1 cellular context compared by ENCODE assay signal in the genomic region with DNA sequence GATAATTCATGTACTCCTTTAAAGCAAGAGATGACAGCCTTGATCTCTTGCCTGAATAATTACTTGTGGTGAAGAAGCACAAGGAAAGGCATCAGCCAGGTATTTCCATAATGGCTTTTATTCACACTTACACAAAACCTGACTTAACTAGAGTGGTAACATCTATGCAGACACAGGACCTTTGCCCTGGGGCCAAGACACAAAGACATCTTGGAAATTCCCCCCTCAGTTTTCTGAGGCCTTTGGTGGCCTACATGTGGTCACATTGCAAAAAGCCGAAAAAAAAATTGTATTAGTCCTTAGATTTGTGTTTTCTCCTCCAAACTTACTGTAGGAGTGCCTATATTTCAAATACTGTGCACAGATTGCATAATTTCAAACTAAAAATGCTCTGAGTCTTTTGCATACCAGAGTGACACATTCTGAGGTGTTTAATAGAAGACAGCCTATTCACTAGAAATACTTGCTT.
TF ChIP-seq lines count a peak whose summit lies in the region.

No MANE protein-coding gene starts in this region.

TF ChIP-seq in SK-N-SH treated with all-trans-retinoic acid at 6 μM for 48 hours, 23 proteins besides CTCF, POLR2A, EP300 and RAD21 (continued from another document):
- TF ChIP-seq, protein P1, sequence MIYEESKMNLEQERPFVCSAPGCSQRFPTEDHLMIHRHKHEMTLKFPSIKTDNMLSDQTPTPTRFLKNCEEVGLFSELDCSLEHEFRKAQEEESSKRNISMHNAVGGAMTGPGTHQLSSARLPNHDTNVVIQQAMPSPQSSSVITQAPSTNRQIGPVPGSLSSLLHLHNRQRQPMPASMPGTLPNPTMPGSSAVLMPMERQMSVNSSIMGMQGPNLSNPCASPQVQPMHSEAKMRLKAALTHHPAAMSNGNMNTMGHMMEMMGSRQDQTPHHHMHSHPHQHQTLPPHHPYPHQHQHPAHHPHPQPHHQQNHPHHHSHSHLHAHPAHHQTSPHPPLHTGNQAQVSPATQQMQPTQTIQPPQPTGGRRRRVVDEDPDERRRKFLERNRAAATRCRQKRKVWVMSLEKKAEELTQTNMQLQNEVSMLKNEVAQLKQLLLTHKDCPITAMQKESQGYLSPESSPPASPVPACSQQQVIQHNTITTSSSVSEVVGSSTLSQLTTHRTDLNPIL (CRISPR knock-in tag; IDR thresholded peaks at IDR 0.05; ENCODE audit: low read depth): no peak
- TF ChIP-seq ZNF8 (CRISPR knock-in tag; IDR thresholded peaks at IDR 0.05): no peak
- no peak for TF ChIP-seq SNAI2 (CRISPR knock-in tag; IDR thresholded peaks at IDR 0.05)
- TF ChIP-seq ARNTL (CRISPR knock-in tag; IDR thresholded peaks at IDR 0.05; ENCODE audit: borderline replicate concordance, low read depth): no peak
- no peak for TF ChIP-seq RARB (CRISPR knock-in tag; IDR thresholded peaks at IDR 0.05)
- TF ChIP-seq, protein P2, sequence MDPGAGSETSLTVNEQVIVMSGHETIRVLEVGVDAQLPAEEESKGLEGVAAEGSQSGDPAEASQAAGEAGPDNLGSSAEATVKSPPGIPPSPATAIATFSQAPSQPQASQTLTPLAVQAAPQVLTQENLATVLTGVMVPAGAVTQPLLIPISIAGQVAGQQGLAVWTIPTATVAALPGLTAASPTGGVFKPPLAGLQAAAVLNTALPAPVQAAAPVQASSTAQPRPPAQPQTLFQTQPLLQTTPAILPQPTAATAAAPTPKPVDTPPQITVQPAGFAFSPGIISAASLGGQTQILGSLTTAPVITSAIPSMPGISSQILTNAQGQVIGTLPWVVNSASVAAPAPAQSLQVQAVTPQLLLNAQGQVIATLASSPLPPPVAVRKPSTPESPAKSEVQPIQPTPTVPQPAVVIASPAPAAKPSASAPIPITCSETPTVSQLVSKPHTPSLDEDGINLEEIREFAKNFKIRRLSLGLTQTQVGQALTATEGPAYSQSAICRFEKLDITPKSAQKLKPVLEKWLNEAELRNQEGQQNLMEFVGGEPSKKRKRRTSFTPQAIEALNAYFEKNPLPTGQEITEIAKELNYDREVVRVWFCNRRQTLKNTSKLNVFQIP (CRISPR knock-in tag; IDR thresholded peaks at IDR 0.05; ENCODE audit: borderline replicate concordance, low read depth): no peak
- no peak for TF ChIP-seq ZFP30 (CRISPR knock-in tag; IDR thresholded peaks at IDR 0.05)
- TF ChIP-seq, protein P3, sequence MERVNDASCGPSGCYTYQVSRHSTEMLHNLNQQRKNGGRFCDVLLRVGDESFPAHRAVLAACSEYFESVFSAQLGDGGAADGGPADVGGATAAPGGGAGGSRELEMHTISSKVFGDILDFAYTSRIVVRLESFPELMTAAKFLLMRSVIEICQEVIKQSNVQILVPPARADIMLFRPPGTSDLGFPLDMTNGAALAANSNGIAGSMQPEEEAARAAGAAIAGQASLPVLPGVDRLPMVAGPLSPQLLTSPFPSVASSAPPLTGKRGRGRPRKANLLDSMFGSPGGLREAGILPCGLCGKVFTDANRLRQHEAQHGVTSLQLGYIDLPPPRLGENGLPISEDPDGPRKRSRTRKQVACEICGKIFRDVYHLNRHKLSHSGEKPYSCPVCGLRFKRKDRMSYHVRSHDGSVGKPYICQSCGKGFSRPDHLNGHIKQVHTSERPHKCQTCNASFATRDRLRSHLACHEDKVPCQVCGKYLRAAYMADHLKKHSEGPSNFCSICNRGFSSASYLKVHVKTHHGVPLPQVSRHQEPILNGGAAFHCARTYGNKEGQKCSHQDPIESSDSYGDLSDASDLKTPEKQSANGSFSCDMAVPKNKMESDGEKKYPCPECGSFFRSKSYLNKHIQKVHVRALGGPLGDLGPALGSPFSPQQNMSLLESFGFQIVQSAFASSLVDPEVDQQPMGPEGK (CRISPR knock-in tag; IDR thresholded peaks at IDR 0.05; ENCODE audit: borderline replicate concordance): no peak
